In the genomic region with DNA sequence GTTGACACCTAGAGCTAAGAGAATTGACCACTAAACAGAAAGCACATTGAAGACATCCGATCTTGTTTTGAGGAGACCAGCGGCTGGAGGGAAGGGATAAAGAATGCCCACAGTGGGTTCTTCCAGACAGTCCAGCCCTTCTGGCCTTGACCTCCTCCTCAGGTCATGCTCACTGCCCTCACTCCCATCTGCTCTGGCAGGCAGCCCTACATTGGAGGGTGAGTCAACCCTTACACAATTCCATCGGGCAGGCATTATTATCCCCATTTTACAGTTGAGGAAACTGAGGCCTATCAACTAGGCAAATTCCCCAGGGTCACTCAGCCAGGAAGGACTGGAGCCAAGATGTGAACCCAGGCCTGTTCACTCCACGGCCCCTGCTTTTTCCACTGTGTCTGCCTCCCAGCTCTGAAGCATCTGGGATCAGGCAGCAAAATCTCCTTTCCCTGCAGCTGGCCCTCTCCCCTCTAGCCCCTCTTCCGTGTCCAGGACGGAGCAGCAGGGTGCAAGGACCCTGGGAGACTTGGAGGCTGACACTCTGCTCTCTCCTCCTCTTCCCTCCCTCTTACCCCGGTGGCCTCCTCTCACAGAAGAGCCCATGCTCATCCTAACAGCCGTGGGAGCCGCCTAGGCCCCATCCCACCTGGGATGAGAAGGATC, we compare ENCODE assay signal across 9 cellular contexts. TPM values are rescaled to one million over a fixed set of nuclear protein-coding genes. Genes with fewer than 3 reads are reported as not detected.
DNase-seq lines count a peak whose midpoint lies in the region; ATAC-seq, FAIRE-seq and TF ChIP-seq lines count a peak whose summit lies in the region.
"Had no signal": no experiment of that assay in that cellular context is flagged by ENCODE, and none has a peak within 500 bp of the region (broad histone marks: within the 10 kb centered on the region; RNA-seq: fewer than 3 reads in every experiment).

No MANE protein-coding gene starts in this region.

- no peak overlapping the region for H2AFZ ChIP-seq in HepG2 (ENCODE audit: low read length)

- H3K4me2 ChIP-seq in HepG2 (ENCODE audit: low read depth, low read length), result peak overlapping the region; percentile 95

- DNase-seq in body of pancreas, result no peak
- DNase-seq in HepG2 (ENCODE audit: low spot score), result no peak
- DNase-seq in transverse colon, result no peak
- no peak for DNase-seq in NCI-H526 treated with DMSO at 0.1 percent for 48 hours (lab: John Stamatoyannopoulos, UW)
- no peak for DNase-seq in posterior vena cava (ENCODE audit: low spot score)
- no peak for DNase-seq in COR-L47 (lab: John Stamatoyannopoulos, UW)
- DNase-seq: NCI-H1092; NK-92 treated with Interleukin-12 subunit alpha and Interleukin-12 subunit beta, amount 100 ng/mL, for 24 hours had no signal

- POLR2A ChIA-PET in HepG2 (lab: Yijun Ruan, JAX), result interaction anchor here (1.2 to 7.5 kb wide), 8 partner anchors 13 to 100 kb away, joined by 5 to 278 read pairs (median 12); a partner anchor contains a TSS

- H3K36me3 ChIP-seq in HUES6 (ENCODE audit: control insufficient read depth, insufficient read depth, low read length), result peaks cover 6% of the 10 kb centered on the region
- no peaks in the 10 kb centered on the region for H3K36me3 ChIP-seq in body of pancreas (replicated peaks in 1 of 2; ENCODE audit: insufficient read depth in 1 of 2, low read depth in 2 of 2)
- H3K36me3 ChIP-seq in HepG2 (replicated peaks in 1 of 2; ENCODE audit: control insufficient read depth in 1 of 2, insufficient read depth in 2 of 2, low read length in 2 of 2), result no peaks in the 10 kb centered on the region
- H3K36me3 ChIP-seq in transverse colon, result no peaks in the 10 kb centered on the region

- CTCF ChIA-PET in HepG2 (lab: Yijun Ruan, JAX; ENCODE audit: low intra/inter-chr PET ratio, low total read pairs), result no interaction called here

- H3K4me1 ChIP-seq in HUES6 (ENCODE audit: control insufficient read depth, insufficient read depth, low read length), result peaks cover 47% of the 10 kb centered on the region
- peaks cover 29% of the 10 kb centered on the region for H3K4me1 ChIP-seq in body of pancreas
- H3K4me1 ChIP-seq in HepG2 (ENCODE audit: insufficient read depth, low read length), result peaks cover 74% of the 10 kb centered on the region
- peaks cover 10 to 65% (median 33%) of the 10 kb centered on the region in 4 donors for H3K4me1 ChIP-seq in transverse colon

- H4K20me1 ChIP-seq in HepG2 (ENCODE audit: insufficient read depth, low read length), result no peaks in the 10 kb centered on the region

- WGBS in body of pancreas, 2 donors, result 86 to 89% methylated on average over 9 of the region's 9 CpGs
- WGBS in HepG2 (ENCODE audit: low lambda C conversion rate), result 74% methylated on average over 9 of the region's 9 CpGs
- WGBS in transverse colon (ENCODE audit: low coverage in 1 of 2), 2 donors, result 89% methylated on average over 9 of the region's 9 CpGs; no CpG with 5 or more reads in 1 of the 2 donors

- in situ Hi-C loops in HepG2 (cut with HindIII; ENCODE audit: extremely low pct_ligation_motif_present, low pct_unique_long_range_greater_than_20kb), result loop anchor here (5.0 kb wide), 1 partner anchor 33 kb away; no protein-coding TSS in a partner anchor
- in situ Hi-C loops in transverse colon (cut with MboI; ENCODE audit: low pct_ligation_motif_present in 1 of 4, low pct_unique_long_range_greater_than_20kb in 1 of 4, low sequenced_read_pairs in 3 of 4), result no loop called here

- no TSS peak for BruUV-seq in HepG2 (replicated peaks; lab: Mats Ljungman, UMichigan)

- no peak for TF ChIP-seq RAD21 in HepG2 (CRISPR knock-in tag; IDR thresholded peaks at IDR 0.05)

- peak overlapping the region; percentile 74; the same call in 1 of the 2 replicates for H3K27ac ChIP-seq in HUES6 (ENCODE audit: low read depth, low read length)
- peak overlapping the region; percentile 33 to 91 (median 87) for H3K27ac ChIP-seq in body of pancreas
- peak overlapping the region; percentile 88 for H3K27ac ChIP-seq in HepG2 (ENCODE audit: extremely low read length, insufficient read depth, low read length)
- H3K27ac ChIP-seq in transverse colon, result peak overlapping the region; percentile 87 to 93 (median 89)

- H3K4me3 ChIP-seq in HUES6 (ENCODE audit: low read depth, low read length) (peak overlapping the region; percentile 42; the same call in 1 of the 2 replicates), body of pancreas (no peak overlapping the region), HepG2 (replicated peaks in 1 of 3; ENCODE audit: insufficient read depth in 1 of 3, low read depth in 2 of 3, low read length in 3 of 3) (peak overlapping the region in 1 of 3 experiments; percentile 62; a peak in 1 of 6 replicates), transverse colon (peak overlapping the region in 1 of 4 donors; percentile 10)

- ATAC-seq in body of pancreas, result no peak
- no peak for ATAC-seq in HepG2

- TF ChIP-seq CTCF in body of pancreas (IDR thresholded peaks at IDR 0.05) (no peak), HepG2 (CRISPR knock-in tag; IDR thresholded peaks at IDR 0.05) (no peak), transverse colon (IDR thresholded peaks at IDR 0.05) (no peak)

- intact Hi-C loops in body of pancreas (cut with DNase I) (loop anchor here (5.0 kb wide), 1 partner anchor 43 kb away; no protein-coding TSS in a partner anchor), HepG2 (cut with micrococcal nuclease; ENCODE audit: unreplicated experiment) (no loop called here), transverse colon (cut with DNase I; ENCODE audit: low total_unique reads) (no loop called here), posterior vena cava (cut with DNase I) (no loop called here)

- no peak for FAIRE-seq in HepG2 (lab: Jason Lieb, UNC)

- no peak for TF ChIP-seq EP300 in HepG2 (IDR thresholded peaks at IDR 0.05; ENCODE audit: low read depth in 2 of 2, low read length in 2 of 2)
- TF ChIP-seq EP300 in HepG2 (CRISPR knock-in tag; IDR thresholded peaks at IDR 0.05; ENCODE audit: borderline replicate concordance), result no peak
- TF ChIP-seq EP300 in transverse colon (IDR thresholded peaks at IDR 0.05; ENCODE audit: low read depth), result no peak

- TF ChIP-seq POLR2A in body of pancreas (IDR thresholded peaks at IDR 0.05) (no peak), HepG2 (IDR thresholded peaks at IDR 0.05; ENCODE audit: insufficient read depth in 1 of 2, low read depth in 2 of 2, low read length in 2 of 2) (no peak), transverse colon (IDR thresholded peaks at IDR 0.05) (no peak)

- H3K27me3 ChIP-seq in HUES6 (ENCODE audit: control insufficient read depth, insufficient read depth, low read length) (peaks cover 5% of the 10 kb centered on the region; the same call in 1 of the 2 replicates), body of pancreas (no peaks in the 10 kb centered on the region), HepG2 (ENCODE audit: control insufficient read depth in 1 of 2, insufficient read depth in 2 of 2, low read length in 2 of 2) (peaks cover 0 to 14% of the 10 kb centered on the region in 2 experiments; a peak in 3 of 5 replicates), transverse colon (no peaks in the 10 kb centered on the region)

- peak overlapping the region; percentile 50 for H3K9ac ChIP-seq in HUES6 (ENCODE audit: low read length)
- H3K9ac ChIP-seq in HepG2 (ENCODE audit: insufficient read depth, low read depth, low read length), result peak overlapping the region; percentile 79

- no peaks in the 10 kb centered on the region for H3K79me2 ChIP-seq in HepG2 (ENCODE audit: insufficient read depth, low read length)

- H3K9me3 ChIP-seq in HUES6 (ENCODE audit: control insufficient read depth, insufficient read depth, low read depth, low read length) (no peaks in the 10 kb centered on the region), body of pancreas (no peaks in the 10 kb centered on the region), HepG2 (ENCODE audit: low read length) (no peaks in the 10 kb centered on the region), transverse colon (no peaks in the 10 kb centered on the region)

RNA-seq across cellular contexts. Expression of a gene that starts 5.3 kb away (rescaled TPM):
- total RNA-seq in body of pancreas (100 to 1,000 TPM in 1 of 2 donors, 10 to 100 TPM in 1; 62.5 to 112 TPM), HepG2 (2016; rRNA removed; fragmentation: Illumina TruSeq; extraction: Trizol) (0.63 and 1.5 TPM in 2 replicates), transverse colon (100 to 1,000 TPM; 151 to 757 (median 502) TPM), posterior vena cava (1 to 10 TPM; 1.9 to 3.3 TPM)
- total RNA-seq in HepG2 (2016; cell fraction: cytosol; rRNA removed; fragmentation: Illumina TruSeq; extraction: Trizol; ENCODE audit: low read depth), result 0.71 and 1.2 TPM in 2 replicates
- total RNA-seq in HepG2 (2016; cell fraction: insoluble cytoplasmic fraction; rRNA removed; fragmentation: Illumina TruSeq; extraction: Trizol), result 0.71 and 1.6 TPM in 2 replicates
- total RNA-seq in HepG2 (2016; cell fraction: membrane; rRNA removed; fragmentation: Illumina TruSeq; extraction: Trizol), result 0.72 and 0.87 TPM in 2 replicates
- total RNA-seq in HepG2 (2016; cell fraction: nucleus; rRNA removed; fragmentation: Illumina TruSeq; extraction: Trizol), result 1.8 and 5.0 TPM in 2 replicates
- polyA plus RNA-seq in HepG2 (2011; rRNA removed), result 14.6 and 32.8 TPM in 2 replicates
- 6.1 and 12.5 TPM in 2 replicates for polyA plus RNA-seq in HepG2 (2011; cell fraction: cytosol; rRNA removed)
- polyA plus RNA-seq in HepG2 (2011; cell fraction: nucleus; rRNA removed), result 24.9 and 39.4 TPM in 2 replicates
- 17.5 and 19.3 TPM in 2 replicates for polyA plus RNA-seq in HepG2 (2012)
- 0.22 and 0.41 TPM in 2 replicates for polyA plus RNA-seq in HepG2 (2016; cell fraction: cytosol; fragmentation: Illumina TruSeq; extraction: Trizol; ENCODE audit: low read depth)
- polyA plus RNA-seq in HepG2 (2016; cell fraction: insoluble cytoplasmic fraction; fragmentation: Illumina TruSeq; extraction: Trizol; ENCODE audit: low read depth), result 1.0 and 1.6 TPM in 2 replicates
- 0.66 and 1.1 TPM in 2 replicates for polyA plus RNA-seq in HepG2 (2016; cell fraction: membrane; fragmentation: Illumina TruSeq; extraction: Trizol; ENCODE audit: low read depth)
- polyA plus RNA-seq in HepG2 (2016; cell fraction: nucleus; fragmentation: Illumina TruSeq; extraction: Trizol; ENCODE audit: insufficient read depth, low read depth), result 4.0 and 5.1 TPM in 2 replicates
- polyA minus RNA-seq in HepG2 (2011; rRNA and poly(A)+ RNA removed; ENCODE audit: low replicate concordance), result 9.5 and 30.0 TPM in 2 replicates
- 5.9 and 14.3 TPM in 2 replicates for polyA minus RNA-seq in HepG2 (2011; cell fraction: cytosol; rRNA and poly(A)+ RNA removed)
- 10.9 and 24.2 TPM in 2 replicates for polyA minus RNA-seq in HepG2 (2011; cell fraction: nucleus; rRNA and poly(A)+ RNA removed)

RNA-seq across cellular contexts. Expression of a gene that starts 13.9 kb away (rescaled TPM):
- 100 to 1,000 TPM; 111 to 173 TPM for total RNA-seq in body of pancreas
- 12.1 and 34.8 TPM in 2 replicates for total RNA-seq in HepG2 (2016; rRNA removed; fragmentation: Illumina TruSeq; extraction: Trizol)
- 24.4 and 24.5 TPM in 2 replicates for total RNA-seq in HepG2 (2016; cell fraction: cytosol; rRNA removed; fragmentation: Illumina TruSeq; extraction: Trizol; ENCODE audit: low read depth)
- total RNA-seq in HepG2 (2016; cell fraction: insoluble cytoplasmic fraction; rRNA removed; fragmentation: Illumina TruSeq; extraction: Trizol), result 11.6 and 40.0 TPM in 2 replicates
- total RNA-seq in HepG2 (2016; cell fraction: membrane; rRNA removed; fragmentation: Illumina TruSeq; extraction: Trizol), result 34.7 and 35.3 TPM in 2 replicates
- total RNA-seq in HepG2 (2016; cell fraction: nucleus; rRNA removed; fragmentation: Illumina TruSeq; extraction: Trizol), result 39.7 and 43.6 TPM in 2 replicates
- 31.4 and 39.0 TPM in 2 replicates for polyA plus RNA-seq in HepG2 (2011; rRNA removed)
- polyA plus RNA-seq in HepG2 (2011; cell fraction: cytosol; rRNA removed), result 23.7 and 29.3 TPM in 2 replicates
- polyA plus RNA-seq in HepG2 (2011; cell fraction: nucleus; rRNA removed), result 82.9 and 92.1 TPM in 2 replicates
- 25.8 and 37.8 TPM in 2 replicates for polyA plus RNA-seq in HepG2 (2012)
- 19.3 and 21.0 TPM in 2 replicates for polyA plus RNA-seq in HepG2 (2016; cell fraction: cytosol; fragmentation: Illumina TruSeq; extraction: Trizol; ENCODE audit: low read depth)
- polyA plus RNA-seq in HepG2 (2016; cell fraction: insoluble cytoplasmic fraction; fragmentation: Illumina TruSeq; extraction: Trizol; ENCODE audit: low read depth), result 16.0 and 16.4 TPM in 2 replicates
- 27.4 and 28.3 TPM in 2 replicates for polyA plus RNA-seq in HepG2 (2016; cell fraction: membrane; fragmentation: Illumina TruSeq; extraction: Trizol; ENCODE audit: low read depth)
- 117 and 123 TPM in 2 replicates for polyA plus RNA-seq in HepG2 (2016; cell fraction: nucleus; fragmentation: Illumina TruSeq; extraction: Trizol; ENCODE audit: insufficient read depth, low read depth)
- polyA minus RNA-seq in HepG2 (2011; rRNA and poly(A)+ RNA removed; ENCODE audit: low replicate concordance), result 16.2 and 29.7 TPM in 2 replicates
- 11.5 and 14.0 TPM in 2 replicates for polyA minus RNA-seq in HepG2 (2011; cell fraction: cytosol; rRNA and poly(A)+ RNA removed)
- 22.4 and 34.2 TPM in 2 replicates for polyA minus RNA-seq in HepG2 (2011; cell fraction: nucleus; rRNA and poly(A)+ RNA removed)
- total RNA-seq in transverse colon, result 100 to 1,000 TPM; 148 to 367 (median 208) TPM
- 10 to 100 TPM; 86.4 to 92.5 TPM for total RNA-seq in posterior vena cava

RNA-seq across cellular contexts. Expression of a gene that starts 28.2 kb away (rescaled TPM):
- total RNA-seq in body of pancreas (10 to 100 TPM; 54.5 to 92.0 TPM), HepG2 (2016; rRNA removed; fragmentation: Illumina TruSeq; extraction: Trizol) (21.9 and 41.5 TPM in 2 replicates), transverse colon (100 to 1,000 TPM; 229 to 317 (median 258) TPM), posterior vena cava (100 to 1,000 TPM; 190 to 194 TPM)
- total RNA-seq in HepG2 (2016; cell fraction: cytosol; rRNA removed; fragmentation: Illumina TruSeq; extraction: Trizol; ENCODE audit: low read depth), result 16.3 and 18.0 TPM in 2 replicates
- 28.8 and 36.5 TPM in 2 replicates for total RNA-seq in HepG2 (2016; cell fraction: insoluble cytoplasmic fraction; rRNA removed; fragmentation: Illumina TruSeq; extraction: Trizol)
- 19.8 and 22.3 TPM in 2 replicates for total RNA-seq in HepG2 (2016; cell fraction: membrane; rRNA removed; fragmentation: Illumina TruSeq; extraction: Trizol)
- total RNA-seq in HepG2 (2016; cell fraction: nucleus; rRNA removed; fragmentation: Illumina TruSeq; extraction: Trizol), result 36.8 and 40.7 TPM in 2 replicates
- 41.4 and 61.2 TPM in 2 replicates for polyA plus RNA-seq in HepG2 (2011; rRNA removed)
- polyA plus RNA-seq in HepG2 (2011; cell fraction: cytosol; rRNA removed), result 53.0 and 53.4 TPM in 2 replicates
- 67.2 and 67.4 TPM in 2 replicates for polyA plus RNA-seq in HepG2 (2011; cell fraction: nucleus; rRNA removed)
- polyA plus RNA-seq in HepG2 (2012), result 40.9 and 56.2 TPM in 2 replicates
- 5.2 and 6.8 TPM in 2 replicates for polyA plus RNA-seq in HepG2 (2016; cell fraction: cytosol; fragmentation: Illumina TruSeq; extraction: Trizol; ENCODE audit: low read depth)
- 31.8 and 38.4 TPM in 2 replicates for polyA plus RNA-seq in HepG2 (2016; cell fraction: insoluble cytoplasmic fraction; fragmentation: Illumina TruSeq; extraction: Trizol; ENCODE audit: low read depth)
- 14.3 and 15.5 TPM in 2 replicates for polyA plus RNA-seq in HepG2 (2016; cell fraction: membrane; fragmentation: Illumina TruSeq; extraction: Trizol; ENCODE audit: low read depth)
- polyA plus RNA-seq in HepG2 (2016; cell fraction: nucleus; fragmentation: Illumina TruSeq; extraction: Trizol; ENCODE audit: insufficient read depth, low read depth), result 75.7 and 99.5 TPM in 2 replicates
- 88.8 and 131 TPM in 2 replicates for polyA minus RNA-seq in HepG2 (2011; rRNA and poly(A)+ RNA removed; ENCODE audit: low replicate concordance)
- 52.9 and 68.3 TPM in 2 replicates for polyA minus RNA-seq in HepG2 (2011; cell fraction: cytosol; rRNA and poly(A)+ RNA removed)
- polyA minus RNA-seq in HepG2 (2011; cell fraction: nucleus; rRNA and poly(A)+ RNA removed), result 54.3 and 80.4 TPM in 2 replicates

RNA-seq across cellular contexts. Expression of a gene that starts 59.6 kb away (rescaled TPM):
- 10 to 100 TPM in 1 of 2 donors, 1 to 10 TPM in 1; 7.0 to 16.2 TPM for total RNA-seq in body of pancreas
- 13.1 and 18.9 TPM in 2 replicates for total RNA-seq in HepG2 (2016; rRNA removed; fragmentation: Illumina TruSeq; extraction: Trizol)
- total RNA-seq in HepG2 (2016; cell fraction: cytosol; rRNA removed; fragmentation: Illumina TruSeq; extraction: Trizol; ENCODE audit: low read depth), result 11.1 and 14.7 TPM in 2 replicates
- 15.0 and 16.9 TPM in 2 replicates for total RNA-seq in HepG2 (2016; cell fraction: insoluble cytoplasmic fraction; rRNA removed; fragmentation: Illumina TruSeq; extraction: Trizol)
- 23.7 TPM in 2 replicates for total RNA-seq in HepG2 (2016; cell fraction: membrane; rRNA removed; fragmentation: Illumina TruSeq; extraction: Trizol)
- total RNA-seq in HepG2 (2016; cell fraction: nucleus; rRNA removed; fragmentation: Illumina TruSeq; extraction: Trizol), result 15.6 and 19.7 TPM in 2 replicates
- polyA plus RNA-seq in HepG2 (2011; rRNA removed), result 17.0 and 26.8 TPM in 2 replicates
- 12.8 and 29.8 TPM in 2 replicates for polyA plus RNA-seq in HepG2 (2011; cell fraction: cytosol; rRNA removed)
- 20.1 and 50.9 TPM in 2 replicates for polyA plus RNA-seq in HepG2 (2011; cell fraction: nucleus; rRNA removed)
- polyA plus RNA-seq in HepG2 (2012), result 16.4 and 22.2 TPM in 2 replicates
- polyA plus RNA-seq in HepG2 (2016; cell fraction: cytosol; fragmentation: Illumina TruSeq; extraction: Trizol; ENCODE audit: low read depth), result 16.0 and 16.1 TPM in 2 replicates
- 15.2 and 21.6 TPM in 2 replicates for polyA plus RNA-seq in HepG2 (2016; cell fraction: insoluble cytoplasmic fraction; fragmentation: Illumina TruSeq; extraction: Trizol; ENCODE audit: low read depth)
- 20.3 and 26.3 TPM in 2 replicates for polyA plus RNA-seq in HepG2 (2016; cell fraction: membrane; fragmentation: Illumina TruSeq; extraction: Trizol; ENCODE audit: low read depth)
- 28.0 and 30.9 TPM in 2 replicates for polyA plus RNA-seq in HepG2 (2016; cell fraction: nucleus; fragmentation: Illumina TruSeq; extraction: Trizol; ENCODE audit: insufficient read depth, low read depth)
- 0.70 and 23.3 TPM in 2 replicates for polyA minus RNA-seq in HepG2 (2011; rRNA and poly(A)+ RNA removed; ENCODE audit: low replicate concordance)
- polyA minus RNA-seq in HepG2 (2011; cell fraction: cytosol; rRNA and poly(A)+ RNA removed), result 8.8 and 12.8 TPM in 2 replicates
- 13.3 and 16.5 TPM in 2 replicates for polyA minus RNA-seq in HepG2 (2011; cell fraction: nucleus; rRNA and poly(A)+ RNA removed)
- 100 to 1,000 TPM; 142 to 373 (median 198) TPM for total RNA-seq in transverse colon
- total RNA-seq in posterior vena cava, result under 1 TPM in 1 of 2 donors, not detected in 1; 0.51 TPM

Comparison
In these comparisons a context has a peak if more than half of its experiments do, and no peak if none do; other contexts are left out.
1. RNA of a gene that starts 5.3 kb away (total RNA-seq): 151 to 757 TPM in transverse colon and 62.5 to 112 TPM in body of pancreas; 1.9 to 3.3 TPM in posterior vena cava and 0.63 to 5.0 TPM in HepG2; every median in the first group is over 10 times any median in the second.
2. Peak in every context shown above with its lines, with median percentiles within 50 percentile points of each other: H3K27ac ChIP-seq.